In the genomic region with DNA sequence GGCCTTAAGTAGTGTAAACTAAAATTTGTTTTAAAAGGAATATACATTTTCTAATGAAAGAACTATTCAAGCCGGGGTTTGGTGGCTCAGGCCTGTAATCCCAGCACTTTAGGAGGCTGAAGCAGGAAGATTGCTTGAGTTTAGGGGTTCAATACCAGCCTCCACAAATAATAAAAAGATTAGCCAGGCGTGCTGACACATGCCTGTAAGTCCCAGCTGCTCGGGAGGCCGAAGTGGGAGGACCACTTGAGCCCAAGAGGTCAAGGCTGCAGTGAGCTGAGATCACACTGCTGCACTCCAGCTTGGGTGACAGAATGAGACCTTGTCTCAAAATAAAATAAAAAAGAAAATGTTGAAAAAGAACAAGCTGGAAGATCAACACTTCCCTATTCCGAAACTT, we compare ENCODE assay signal across 1 cellular context.
TF ChIP-seq lines count a peak whose summit lies in the region.

No MANE protein-coding gene starts in this region.

TF ChIP-seq in WTC11, 78 proteins besides CTCF, POLR2A, EP300 and RAD21 (continued from another document):
- TF ChIP-seq, protein P1, sequence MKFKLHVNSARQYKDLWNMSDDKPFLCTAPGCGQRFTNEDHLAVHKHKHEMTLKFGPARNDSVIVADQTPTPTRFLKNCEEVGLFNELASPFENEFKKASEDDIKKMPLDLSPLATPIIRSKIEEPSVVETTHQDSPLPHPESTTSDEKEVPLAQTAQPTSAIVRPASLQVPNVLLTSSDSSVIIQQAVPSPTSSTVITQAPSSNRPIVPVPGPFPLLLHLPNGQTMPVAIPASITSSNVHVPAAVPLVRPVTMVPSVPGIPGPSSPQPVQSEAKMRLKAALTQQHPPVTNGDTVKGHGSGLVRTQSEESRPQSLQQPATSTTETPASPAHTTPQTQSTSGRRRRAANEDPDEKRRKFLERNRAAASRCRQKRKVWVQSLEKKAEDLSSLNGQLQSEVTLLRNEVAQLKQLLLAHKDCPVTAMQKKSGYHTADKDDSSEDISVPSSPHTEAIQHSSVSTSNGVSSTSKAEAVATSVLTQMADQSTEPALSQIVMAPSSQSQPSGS (CRISPR knock-in tag; IDR thresholded peaks at IDR 0.05; ENCODE audit: borderline replicate concordance, low read depth) = no peak
- TF ChIP-seq OVOL2 (CRISPR knock-in tag; IDR thresholded peaks at IDR 0.05; ENCODE audit: borderline replicate concordance) = no peak
- no peak for TF ChIP-seq NFATC4 (CRISPR knock-in tag; IDR thresholded peaks at IDR 0.05)
- TF ChIP-seq, protein P2, sequence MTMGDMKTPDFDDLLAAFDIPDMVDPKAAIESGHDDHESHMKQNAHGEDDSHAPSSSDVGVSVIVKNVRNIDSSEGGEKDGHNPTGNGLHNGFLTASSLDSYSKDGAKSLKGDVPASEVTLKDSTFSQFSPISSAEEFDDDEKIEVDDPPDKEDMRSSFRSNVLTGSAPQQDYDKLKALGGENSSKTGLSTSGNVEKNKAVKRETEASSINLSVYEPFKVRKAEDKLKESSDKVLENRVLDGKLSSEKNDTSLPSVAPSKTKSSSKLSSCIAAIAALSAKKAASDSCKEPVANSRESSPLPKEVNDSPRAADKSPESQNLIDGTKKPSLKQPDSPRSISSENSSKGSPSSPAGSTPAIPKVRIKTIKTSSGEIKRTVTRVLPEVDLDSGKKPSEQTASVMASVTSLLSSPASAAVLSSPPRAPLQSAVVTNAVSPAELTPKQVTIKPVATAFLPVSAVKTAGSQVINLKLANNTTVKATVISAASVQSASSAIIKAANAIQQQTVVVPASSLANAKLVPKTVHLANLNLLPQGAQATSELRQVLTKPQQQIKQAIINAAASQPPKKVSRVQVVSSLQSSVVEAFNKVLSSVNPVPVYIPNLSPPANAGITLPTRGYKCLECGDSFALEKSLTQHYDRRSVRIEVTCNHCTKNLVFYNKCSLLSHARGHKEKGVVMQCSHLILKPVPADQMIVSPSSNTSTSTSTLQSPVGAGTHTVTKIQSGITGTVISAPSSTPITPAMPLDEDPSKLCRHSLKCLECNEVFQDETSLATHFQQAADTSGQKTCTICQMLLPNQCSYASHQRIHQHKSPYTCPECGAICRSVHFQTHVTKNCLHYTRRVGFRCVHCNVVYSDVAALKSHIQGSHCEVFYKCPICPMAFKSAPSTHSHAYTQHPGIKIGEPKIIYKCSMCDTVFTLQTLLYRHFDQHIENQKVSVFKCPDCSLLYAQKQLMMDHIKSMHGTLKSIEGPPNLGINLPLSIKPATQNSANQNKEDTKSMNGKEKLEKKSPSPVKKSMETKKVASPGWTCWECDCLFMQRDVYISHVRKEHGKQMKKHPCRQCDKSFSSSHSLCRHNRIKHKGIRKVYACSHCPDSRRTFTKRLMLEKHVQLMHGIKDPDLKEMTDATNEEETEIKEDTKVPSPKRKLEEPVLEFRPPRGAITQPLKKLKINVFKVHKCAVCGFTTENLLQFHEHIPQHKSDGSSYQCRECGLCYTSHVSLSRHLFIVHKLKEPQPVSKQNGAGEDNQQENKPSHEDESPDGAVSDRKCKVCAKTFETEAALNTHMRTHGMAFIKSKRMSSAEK (CRISPR knock-in tag; IDR thresholded peaks at IDR 0.05; ENCODE audit: borderline replicate concordance) = no peak
- TF ChIP-seq, protein P3, sequence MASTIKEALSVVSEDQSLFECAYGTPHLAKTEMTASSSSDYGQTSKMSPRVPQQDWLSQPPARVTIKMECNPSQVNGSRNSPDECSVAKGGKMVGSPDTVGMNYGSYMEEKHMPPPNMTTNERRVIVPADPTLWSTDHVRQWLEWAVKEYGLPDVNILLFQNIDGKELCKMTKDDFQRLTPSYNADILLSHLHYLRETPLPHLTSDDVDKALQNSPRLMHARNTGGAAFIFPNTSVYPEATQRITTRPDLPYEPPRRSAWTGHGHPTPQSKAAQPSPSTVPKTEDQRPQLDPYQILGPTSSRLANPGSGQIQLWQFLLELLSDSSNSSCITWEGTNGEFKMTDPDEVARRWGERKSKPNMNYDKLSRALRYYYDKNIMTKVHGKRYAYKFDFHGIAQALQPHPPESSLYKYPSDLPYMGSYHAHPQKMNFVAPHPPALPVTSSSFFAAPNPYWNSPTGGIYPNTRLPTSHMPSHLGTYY (CRISPR knock-in tag; IDR thresholded peaks at IDR 0.05) = no peak
- TF ChIP-seq, protein P4, sequence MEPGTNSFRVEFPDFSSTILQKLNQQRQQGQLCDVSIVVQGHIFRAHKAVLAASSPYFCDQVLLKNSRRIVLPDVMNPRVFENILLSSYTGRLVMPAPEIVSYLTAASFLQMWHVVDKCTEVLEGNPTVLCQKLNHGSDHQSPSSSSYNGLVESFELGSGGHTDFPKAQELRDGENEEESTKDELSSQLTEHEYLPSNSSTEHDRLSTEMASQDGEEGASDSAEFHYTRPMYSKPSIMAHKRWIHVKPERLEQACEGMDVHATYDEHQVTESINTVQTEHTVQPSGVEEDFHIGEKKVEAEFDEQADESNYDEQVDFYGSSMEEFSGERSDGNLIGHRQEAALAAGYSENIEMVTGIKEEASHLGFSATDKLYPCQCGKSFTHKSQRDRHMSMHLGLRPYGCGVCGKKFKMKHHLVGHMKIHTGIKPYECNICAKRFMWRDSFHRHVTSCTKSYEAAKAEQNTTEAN (CRISPR knock-in tag; IDR thresholded peaks at IDR 0.05) = no peak
- TF ChIP-seq ZNF263 (CRISPR knock-in tag; IDR thresholded peaks at IDR 0.05; ENCODE audit: low read depth) = no peak
- no peak for TF ChIP-seq FOXK1 (CRISPR knock-in tag; IDR thresholded peaks at IDR 0.05)
- TF ChIP-seq, protein P5, sequence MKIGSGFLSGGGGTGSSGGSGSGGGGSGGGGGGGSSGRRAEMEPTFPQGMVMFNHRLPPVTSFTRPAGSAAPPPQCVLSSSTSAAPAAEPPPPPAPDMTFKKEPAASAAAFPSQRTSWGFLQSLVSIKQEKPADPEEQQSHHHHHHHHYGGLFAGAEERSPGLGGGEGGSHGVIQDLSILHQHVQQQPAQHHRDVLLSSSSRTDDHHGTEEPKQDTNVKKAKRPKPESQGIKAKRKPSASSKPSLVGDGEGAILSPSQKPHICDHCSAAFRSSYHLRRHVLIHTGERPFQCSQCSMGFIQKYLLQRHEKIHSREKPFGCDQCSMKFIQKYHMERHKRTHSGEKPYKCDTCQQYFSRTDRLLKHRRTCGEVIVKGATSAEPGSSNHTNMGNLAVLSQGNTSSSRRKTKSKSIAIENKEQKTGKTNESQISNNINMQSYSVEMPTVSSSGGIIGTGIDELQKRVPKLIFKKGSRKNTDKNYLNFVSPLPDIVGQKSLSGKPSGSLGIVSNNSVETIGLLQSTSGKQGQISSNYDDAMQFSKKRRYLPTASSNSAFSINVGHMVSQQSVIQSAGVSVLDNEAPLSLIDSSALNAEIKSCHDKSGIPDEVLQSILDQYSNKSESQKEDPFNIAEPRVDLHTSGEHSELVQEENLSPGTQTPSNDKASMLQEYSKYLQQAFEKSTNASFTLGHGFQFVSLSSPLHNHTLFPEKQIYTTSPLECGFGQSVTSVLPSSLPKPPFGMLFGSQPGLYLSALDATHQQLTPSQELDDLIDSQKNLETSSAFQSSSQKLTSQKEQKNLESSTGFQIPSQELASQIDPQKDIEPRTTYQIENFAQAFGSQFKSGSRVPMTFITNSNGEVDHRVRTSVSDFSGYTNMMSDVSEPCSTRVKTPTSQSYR (CRISPR knock-in tag; IDR thresholded peaks at IDR 0.05) = no peak
- TF ChIP-seq, protein P6, sequence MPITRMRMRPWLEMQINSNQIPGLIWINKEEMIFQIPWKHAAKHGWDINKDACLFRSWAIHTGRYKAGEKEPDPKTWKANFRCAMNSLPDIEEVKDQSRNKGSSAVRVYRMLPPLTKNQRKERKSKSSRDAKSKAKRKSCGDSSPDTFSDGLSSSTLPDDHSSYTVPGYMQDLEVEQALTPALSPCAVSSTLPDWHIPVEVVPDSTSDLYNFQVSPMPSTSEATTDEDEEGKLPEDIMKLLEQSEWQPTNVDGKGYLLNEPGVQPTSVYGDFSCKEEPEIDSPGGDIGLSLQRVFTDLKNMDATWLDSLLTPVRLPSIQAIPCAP (CRISPR knock-in tag; IDR thresholded peaks at IDR 0.05) = no peak
- TF ChIP-seq TP53 (CRISPR knock-in tag; IDR thresholded peaks at IDR 0.05) = no peak
- TF ChIP-seq, protein P7, sequence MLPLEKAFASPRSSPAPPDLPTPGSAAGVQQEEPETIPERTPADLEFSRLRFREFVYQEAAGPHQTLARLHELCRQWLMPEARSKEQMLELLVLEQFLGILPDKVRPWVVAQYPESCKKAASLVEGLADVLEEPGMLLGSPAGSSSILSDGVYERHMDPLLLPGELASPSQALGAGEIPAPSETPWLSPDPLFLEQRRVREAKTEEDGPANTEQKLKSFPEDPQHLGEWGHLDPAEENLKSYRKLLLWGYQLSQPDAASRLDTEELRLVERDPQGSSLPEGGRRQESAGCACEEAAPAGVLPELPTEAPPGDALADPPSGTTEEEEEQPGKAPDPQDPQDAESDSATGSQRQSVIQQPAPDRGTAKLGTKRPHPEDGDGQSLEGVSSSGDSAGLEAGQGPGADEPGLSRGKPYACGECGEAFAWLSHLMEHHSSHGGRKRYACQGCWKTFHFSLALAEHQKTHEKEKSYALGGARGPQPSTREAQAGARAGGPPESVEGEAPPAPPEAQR (CRISPR knock-in tag; IDR thresholded peaks at IDR 0.05) = no peak
